ENCODE assay signal across 15 cellular contexts in the genomic region with DNA sequence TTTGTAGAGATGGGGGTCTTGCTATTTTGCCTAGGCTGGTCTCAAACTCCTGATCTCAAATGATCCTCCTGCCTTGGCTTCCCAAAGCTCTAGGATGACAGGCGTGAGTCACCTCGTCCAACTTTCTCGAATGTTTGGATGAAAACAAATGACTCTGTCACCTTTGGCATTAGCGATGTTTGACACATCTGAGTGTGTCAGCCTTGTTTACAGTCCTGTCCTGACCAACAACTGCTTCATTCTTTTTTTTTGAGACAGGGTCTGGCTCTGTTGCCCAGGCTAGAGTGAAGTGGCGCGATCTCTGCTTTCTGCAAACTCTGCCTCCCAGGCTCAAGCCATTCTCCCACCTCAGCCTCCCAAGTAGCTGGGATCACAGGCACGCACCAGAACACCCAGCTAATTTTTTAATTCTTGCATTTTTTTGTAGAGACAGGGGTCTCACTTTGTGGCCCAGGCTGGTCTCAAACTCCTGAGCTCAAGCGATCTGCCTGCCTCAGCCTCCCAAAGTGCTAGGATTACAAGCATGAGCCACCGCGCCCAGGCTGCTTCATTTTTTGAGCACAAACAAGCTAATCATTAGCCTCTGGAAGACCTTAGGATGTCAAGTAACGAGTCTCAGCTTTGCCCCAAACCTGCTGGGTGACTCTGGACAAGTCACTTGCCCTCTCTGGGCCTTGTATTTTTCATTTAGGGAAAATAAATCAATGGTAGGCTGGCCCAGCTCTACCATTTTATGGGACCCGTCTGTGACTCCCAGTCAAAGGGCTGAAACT. TPM values are rescaled to one million over a fixed set of nuclear protein-coding genes. Genes with fewer than 3 reads are reported as not detected.
"Had no signal": no experiment of that assay in that cellular context is flagged by ENCODE, and none has a peak within 500 bp of the region (broad histone marks: within the 10 kb centered on the region; RNA-seq: fewer than 3 reads in every experiment).

No MANE protein-coding gene starts in this region.

- FAIRE-seq: small intestine had no signal

- H3K4me3 ChIP-seq: body of pancreas, gastrocnemius medialis, heart left ventricle, left ventricle myocardium inferior had no signal

- DNase-seq: activated CD4-positive, alpha-beta T cell treated with anti-CD3 and anti-CD28 coated beads for 36 hours; activated CD4-positive, alpha-beta T cell treated with anti-CD3 and anti-CD28 coated beads, Interleukin-2, amount 50 U/mL, for 48 hours; amniotic stem cell; body of pancreas; erythroblast; gastrocnemius medialis; heart left ventricle; left ventricle myocardium inferior; naive B cell; right cardiac atrium; small intestine; stimulated activated CD4-positive, alpha-beta T cell treated with anti-CD3 and anti-CD28 coated beads, Interleukin-15, amount 100 ng/mL, for 24 hours; stimulated activated CD4-positive, alpha-beta T cell treated with anti-CD3 and anti-CD28 coated beads, Interleukin-2, amount 100 ng/mL, for 48 hours had no signal

- H3K27ac ChIP-seq: body of pancreas, left ventricle myocardium inferior had no signal

- H3K9me3 ChIP-seq: body of pancreas, gastrocnemius medialis, heart left ventricle, left ventricle myocardium inferior had no signal

- ATAC-seq: activated CD4-positive, alpha-beta T cell treated with anti-CD3 and anti-CD28 coated beads for 36 hours; body of pancreas; gastrocnemius medialis; heart left ventricle; right cardiac atrium; WTC11 had no signal

- H3K36me3 ChIP-seq: gastrocnemius medialis, heart left ventricle, left ventricle myocardium inferior had no signal

- H3K4me1 ChIP-seq: body of pancreas, gastrocnemius medialis, heart left ventricle, left ventricle myocardium inferior had no signal

- H3K27me3 ChIP-seq: body of pancreas, gastrocnemius medialis had no signal

RNA-seq across cellular contexts. Expression of a gene that starts 7.4 kb away (rescaled TPM):
- total RNA-seq: activated CD4-positive, alpha-beta T cell treated with anti-CD3 and anti-CD28 coated beads for 36 hours; activated T-helper 1 cell treated with anti-CD3 and anti-CD28 coated beads, Interleukin-12 subunit alpha, Interleukin-12 subunit beta, Interleukin-2, Interleukin-4 antibody, amounts not matched to agents 30 ng/mL and 10 ng/mL and 1 ng/mL, durations not matched to agents 14 hours and 24 hours and 36 hours had no signal
